28 cellular contexts compared by ENCODE assay signal in the genomic region with DNA sequence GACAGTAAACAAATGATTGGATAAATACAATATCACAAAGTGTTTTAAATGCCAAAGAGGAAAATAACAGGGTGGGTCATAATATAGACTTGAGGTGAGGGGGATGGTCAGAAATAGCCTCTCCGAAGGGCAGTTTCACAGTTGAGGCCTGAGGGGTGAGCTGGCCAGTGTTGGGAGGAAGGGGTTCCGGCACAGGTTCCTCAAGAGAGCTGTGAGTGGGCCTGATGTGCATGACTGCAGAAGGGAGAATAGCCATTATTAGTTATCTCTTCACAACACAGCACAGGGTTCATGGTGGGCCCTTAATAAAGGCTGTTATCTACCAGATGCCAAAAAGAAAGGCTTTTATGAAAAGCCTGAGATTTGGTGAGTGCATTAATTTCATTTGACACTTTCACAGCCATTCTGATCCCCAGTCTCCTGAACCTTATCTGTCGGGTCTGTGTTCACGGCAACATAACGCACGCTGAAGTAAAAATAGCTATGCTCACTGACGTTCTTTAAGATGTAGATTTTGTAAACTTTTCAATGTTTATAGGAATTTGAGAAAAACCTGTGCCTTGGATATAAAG. TPM values are rescaled to one million over a fixed set of nuclear protein-coding genes. Genes with fewer than 3 reads are reported as not detected.
DNase-seq lines count a peak whose midpoint lies in the region; ATAC-seq and TF ChIP-seq lines count a peak whose summit lies in the region.
"Had no signal": no experiment of that assay in that cellular context is flagged by ENCODE, and none has a peak within 500 bp of the region (broad histone marks: within the 10 kb centered on the region; RNA-seq: fewer than 3 reads in every experiment).

No MANE protein-coding gene starts in this region.

- intact Hi-C loops in IMR-90 (cut with micrococcal nuclease) = no loop called here

- no peaks in the 10 kb centered on the region for H3K9me3 ChIP-seq in IMR-90 (ENCODE audit: control insufficient read depth, insufficient read depth, low read length)
- H3K9me3 ChIP-seq in adipocyte (ENCODE audit: control insufficient read depth, low read length) = no peaks in the 10 kb centered on the region
- H3K9me3 ChIP-seq: body of pancreas, HAP-1, right lobe of liver had no signal

- 0 out of 2 replicates have a peak overlapping the region, but pooled peaks have one; percentile 26 for H2AK5ac ChIP-seq in IMR-90 (ENCODE audit: low read depth, low read length)

- peaks cover 2% of the 10 kb centered on the region for H3K9me1 ChIP-seq in IMR-90 (ENCODE audit: insufficient read depth, low read length)

- no peak overlapping the region for H2AK9ac ChIP-seq in IMR-90 (replicated peaks; ENCODE audit: low read depth, low read length, poor library complexity)

- no peak overlapping the region for H3K56ac ChIP-seq in IMR-90 (ENCODE audit: extremely low read depth, insufficient read depth, low read length)

- H3K36me3 ChIP-seq in IMR-90 (ENCODE audit: control insufficient read depth, insufficient read depth, low read length) (peaks cover 30% of the 10 kb centered on the region), adipocyte (ENCODE audit: control insufficient read depth, insufficient read depth, low read length, severe bottlenecking) (peaks cover 65% of the 10 kb centered on the region)

- H3K9me3 Mint-ChIP-seq in nephron = peaks cover 23% of the 10 kb centered on the region
- H3K9me3 Mint-ChIP-seq in activated naive CD4-positive, alpha-beta T cell treated with anti-CD3 and anti-CD28 coated beads, Interleukin-2, amount 50 U/mL, for 72 hours = no peaks in the 10 kb centered on the region
- H3K9me3 Mint-ChIP-seq: stimulated activated naive CD8-positive, alpha-beta T cell treated with anti-CD3 and anti-CD28 coated beads, Interleukin-15, amount 100 ng/mL, for 72 hours had no signal

- H3K27ac Mint-ChIP-seq in nephron = peak overlapping the region in 2 of 3 experiments; percentile 2 to 32
- H3K27ac Mint-ChIP-seq in activated naive CD4-positive, alpha-beta T cell treated with anti-CD3 and anti-CD28 coated beads, Interleukin-2, amount 50 U/mL, for 72 hours = no peak overlapping the region
- H3K27ac Mint-ChIP-seq: activated naive CD8-positive, alpha-beta T cell treated with anti-CD3 and anti-CD28 coated beads for 36 hours; activated T-helper 1 cell treated with anti-CD3 and anti-CD28 coated beads, Interleukin-12 subunit alpha, Interleukin-12 subunit beta, Interleukin-2, Interleukin-4 antibody, amounts not matched to agents 30 ng/mL and 10 ng/mL and 1 ng/mL, durations not matched to agents 14 hours and 24 hours and 36 hours; stimulated activated naive CD8-positive, alpha-beta T cell treated with anti-CD3 and anti-CD28 coated beads, Interleukin-15, amount 100 ng/mL, for 72 hours had no signal

- no peak overlapping the region for H3K9ac ChIP-seq in IMR-90 (ENCODE audit: low read depth, low read length)
- H3K9ac ChIP-seq in adipocyte (ENCODE audit: low read length) = peak overlapping the region; percentile 37

- no peak overlapping the region for H3K14ac ChIP-seq in IMR-90 (replicated peaks; ENCODE audit: low read depth, low read length)

- no peak overlapping the region for H3K4ac ChIP-seq in IMR-90 (ENCODE audit: low read depth, low read length)

- TF ChIP-seq RAD21 in IMR-90 (IDR thresholded peaks at IDR 0.05; ENCODE audit: low read length) = no peak

- CTCF ChIA-PET in IMR-90 (lab: Yijun Ruan, JAX) = no interaction called here

- ATAC-seq in IMR-90 (ENCODE audit: low read depth) (no peak), GM21447 (IDR thresholded peaks at IDR 0.05; ENCODE audit: unreplicated experiment) (no peak)
- ATAC-seq in activated naive CD4-positive, alpha-beta T cell treated with anti-CD3 and anti-CD28 coated beads, Interleukin-2, amount 50 U/mL, for 72 hours = no peak
- ATAC-seq: body of pancreas; foreskin keratinocyte; left lung; right lobe of liver; stimulated activated naive CD8-positive, alpha-beta T cell treated with anti-CD3 and anti-CD28 coated beads, Interleukin-15, amount 100 ng/mL, for 72 hours had no signal

- DNase-seq in IMR-90 = no peak
- no peak for DNase-seq in adipocyte (ENCODE audit: low read depth)
- no peak for DNase-seq in activated naive CD4-positive, alpha-beta T cell treated with anti-CD3 and anti-CD28 coated beads, Interleukin-2, amount 50 U/mL, for 72 hours (ENCODE audit: low spot score in 2 of 2)
- DNase-seq in A172 (ENCODE audit: low spot score) = no peak
- DNase-seq: activated CD4-positive, alpha-beta T cell treated with anti-CD3 and anti-CD28 coated beads for 48 hours; activated naive CD8-positive, alpha-beta T cell treated with anti-CD3 and anti-CD28 coated beads for 36 hours; body of pancreas; Calu3; effector CD4-positive, alpha-beta T cell; foreskin keratinocyte; hypothalamus; Karpas-422; left lung; MV-4-11; NCI-H1694; NCI-H2171; nephron progenitor cell; right lobe of liver; RPMI8226; stimulated activated naive CD8-positive, alpha-beta T cell treated with anti-CD3 and anti-CD28 coated beads, Interleukin-15, amount 100 ng/mL, for 72 hours; T-helper 2 cell had no signal

- no peak overlapping the region for H2BK5ac ChIP-seq in IMR-90 (ENCODE audit: low read depth, low read length, poor library complexity, severe bottlenecking)

- H3K79me1 ChIP-seq in IMR-90 (ENCODE audit: low read depth in 1 of 2, low read length in 2 of 2) = peaks cover 5 to 22% of the 10 kb centered on the region in 2 experiments

- H2AFZ ChIP-seq in IMR-90 (replicated peaks; ENCODE audit: low read length, poor library complexity) = no peak overlapping the region

- no peak overlapping the region for H2BK20ac ChIP-seq in IMR-90 (ENCODE audit: low read depth, low read length)

- H2BK120ac ChIP-seq in IMR-90 (ENCODE audit: low read depth, low read length) = no peak overlapping the region

- TF ChIP-seq POLR2A in IMR-90 (IDR thresholded peaks at IDR 0.05; ENCODE audit: low read depth, low read length) = no peak

- dilution Hi-C loops in IMR-90 (cut with HindIII; ENCODE audit: low sequenced_read_pairs, unreplicated experiment) = no loop called here

- in situ Hi-C loops in IMR-90 (cut with MboI; ENCODE audit: low sequenced_read_pairs) = no loop called here

- no peak overlapping the region for H2BK15ac ChIP-seq in IMR-90 (ENCODE audit: low read depth, low read length)

- H3K4me1 Mint-ChIP-seq in nephron = peaks cover 15% of the 10 kb centered on the region
- H3K4me1 Mint-ChIP-seq: nephron progenitor cell had no signal

- H3K4me3 ChIP-seq in IMR-90 (ENCODE audit: insufficient read depth, low read depth, low read length) (no peak overlapping the region), adipocyte (ENCODE audit: low read length) (no peak overlapping the region)
- H3K4me3 ChIP-seq: body of pancreas, HAP-1, left lung, right lobe of liver had no signal

- POLR2A ChIA-PET in IMR-90 (lab: Charles Lee; ENCODE audit: unreplicated experiment) = no interaction called here

- no peak overlapping the region for H3K4me3 Mint-ChIP-seq in nephron
- H3K4me3 Mint-ChIP-seq: activated naive CD8-positive, alpha-beta T cell treated with anti-CD3 and anti-CD28 coated beads for 36 hours; activated T-helper 1 cell treated with anti-CD3 and anti-CD28 coated beads, Interleukin-12 subunit alpha, Interleukin-12 subunit beta, Interleukin-2, Interleukin-4 antibody, amounts not matched to agents 30 ng/mL and 10 ng/mL and 1 ng/mL, durations not matched to agents 14 hours and 24 hours and 36 hours; nephron progenitor cell; stimulated activated naive CD8-positive, alpha-beta T cell treated with anti-CD3 and anti-CD28 coated beads, Interleukin-15, amount 100 ng/mL, for 72 hours had no signal

- no peak overlapping the region for H4K91ac ChIP-seq in IMR-90 (ENCODE audit: insufficient read depth, low read depth, low read length)

- no peaks in the 10 kb centered on the region for H3K27me3 Mint-ChIP-seq in nephron (ENCODE audit: low read depth)
- H3K27me3 Mint-ChIP-seq: activated naive CD8-positive, alpha-beta T cell treated with anti-CD3 and anti-CD28 coated beads for 36 hours; stimulated activated naive CD8-positive, alpha-beta T cell treated with anti-CD3 and anti-CD28 coated beads, Interleukin-15, amount 100 ng/mL, for 72 hours had no signal

- no peak overlapping the region for H3K27ac ChIP-seq in IMR-90 (ENCODE audit: insufficient read depth, low read length)
- H3K27ac ChIP-seq in temporal lobe (ENCODE audit: low read depth, low read length) = peak overlapping the region; percentile 54
- H3K27ac ChIP-seq: body of pancreas, C4-2B, foreskin keratinocyte, left lung, right lobe of liver, VCaP had no signal

- no peaks in the 10 kb centered on the region for H3K27me3 ChIP-seq in IMR-90 (ENCODE audit: control insufficient read depth, insufficient read depth, low read length)
- H3K27me3 ChIP-seq in adipocyte (replicated peaks; ENCODE audit: control insufficient read depth, insufficient read depth, low read length) = no peaks in the 10 kb centered on the region
- H3K27me3 ChIP-seq: body of pancreas, foreskin keratinocyte, left lung, right lobe of liver had no signal

- no peak for TF ChIP-seq CTCF in IMR-90 (conservative IDR thresholded peaks at IDR 0.05; ENCODE audit: low read depth, low read length)
- no peak for TF ChIP-seq CTCF in nephron (IDR thresholded peaks at IDR 0.05; ENCODE audit: unreplicated experiment in 3 of 3)

- H4K20me1 ChIP-seq in IMR-90 (ENCODE audit: insufficient read depth, low read length) = no peaks in the 10 kb centered on the region; the same call in 1 of the 2 replicates

- no peak overlapping the region for H4K8ac ChIP-seq in IMR-90 (ENCODE audit: low read depth in 2 of 2, low read length in 2 of 2)

- no peak overlapping the region for H3K4me2 ChIP-seq in IMR-90 (ENCODE audit: low read depth, low read length)

- no CpG with 5 or more reads among the region's 7 CpGs for WGBS in IMR-90 (ENCODE audit: extremely low coverage in 2 of 2, insufficient read length in 1 of 2), 2 experiments

- H3K23ac ChIP-seq in IMR-90 (ENCODE audit: low read depth, low read length) = no peak overlapping the region

- no TSS peak for BruUV-seq in IMR-90 (replicated peaks; lab: Mats Ljungman, UMichigan)

- H4K5ac ChIP-seq in IMR-90 (ENCODE audit: low read depth, low read length) = no peak overlapping the region

- H3K4me1 ChIP-seq in IMR-90 (ENCODE audit: control insufficient read depth, insufficient read depth, low read length) (peaks cover 4% of the 10 kb centered on the region), adipocyte (ENCODE audit: control insufficient read depth, insufficient read depth, low read length) (peaks cover 55% of the 10 kb centered on the region)
- H3K4me1 ChIP-seq: HAP-1 had no signal

- no peak overlapping the region for H3K18ac ChIP-seq in IMR-90 (ENCODE audit: low read depth, low read length)

- H3K36me3 Mint-ChIP-seq in nephron (ENCODE audit: low read depth) = peaks cover 91% of the 10 kb centered on the region
- H3K36me3 Mint-ChIP-seq in activated naive CD4-positive, alpha-beta T cell treated with anti-CD3 and anti-CD28 coated beads, Interleukin-2, amount 50 U/mL, for 72 hours = peaks cover 55 to 65% of the 10 kb centered on the region in 2 donors

RNA-seq across cellular contexts. Expression of gene POLR1A, which starts 39.6 kb away (rescaled TPM):
- total RNA-seq in IMR-90 (2012; rRNA removed) = 27.4 and 27.8 TPM in 2 replicates
- 7.6 and 9.3 TPM in 2 replicates for polyA plus RNA-seq in IMR-90 (2012; rRNA removed)
- polyA plus RNA-seq in IMR-90 (2012; cell fraction: cytosol; rRNA removed) = 3.3 and 3.5 TPM in 2 replicates
- polyA plus RNA-seq in IMR-90 (2012; cell fraction: nucleus; rRNA removed; ENCODE audit: low replicate concordance) = 12.0 and 12.4 TPM in 2 replicates
- total RNA-seq in temporal lobe = 11.1 TPM
- total RNA-seq in activated naive CD4-positive, alpha-beta T cell treated with anti-CD3 and anti-CD28 coated beads, Interleukin-2, amount 50 U/mL, for 72 hours = 10 to 100 TPM; 32.8 to 38.8 TPM
- total RNA-seq in A172 (2014; rRNA removed; shearing (Covaris generic)) = 29.4 and 33.1 TPM in 2 replicates

RNA-seq across cellular contexts. Expression of gene PTCD3, which starts 39.9 kb away (rescaled TPM):
- total RNA-seq in IMR-90 (2012; rRNA removed) (48.9 and 75.5 TPM in 2 replicates), temporal lobe (80.2 TPM)
- 29.1 and 44.0 TPM in 2 replicates for polyA plus RNA-seq in IMR-90 (2012; rRNA removed)
- 9.9 and 27.6 TPM in 2 replicates for polyA plus RNA-seq in IMR-90 (2012; cell fraction: cytosol; rRNA removed)
- 32.2 and 210 TPM in 2 replicates for polyA plus RNA-seq in IMR-90 (2012; cell fraction: nucleus; rRNA removed; ENCODE audit: low replicate concordance)
- total RNA-seq in activated naive CD4-positive, alpha-beta T cell treated with anti-CD3 and anti-CD28 coated beads, Interleukin-2, amount 50 U/mL, for 72 hours = 100 to 1,000 TPM; 193 to 230 TPM
- total RNA-seq in A172 (2014; rRNA removed; shearing (Covaris generic)) = 121 and 151 TPM in 2 replicates

Comparison
In these comparisons a context has a peak if more than half of its experiments do, and no peak if none do; other contexts are left out.
1. H3K27ac Mint-ChIP-seq: peak in nephron (2 of 3); none in activated naive CD4-positive, alpha-beta T cell treated with anti-CD3 and anti-CD28 coated beads, Interleukin-2, amount 50 U/mL, for 72 hours (0 of 2).